7 cellular contexts compared by ENCODE assay signal in genomic region chr2:130824492-130825061, GRCh38. TPM values are rescaled to one million over a fixed set of nuclear protein-coding genes. Genes with fewer than 3 reads are reported as not detected.
DNase-seq lines count a peak whose midpoint lies in the region; ATAC-seq and TF ChIP-seq lines count a peak whose summit lies in the region.

No MANE protein-coding gene starts in this region.

- TF ChIP-seq CTCF in fibroblast of villous mesenchyme (IDR thresholded peaks at IDR 0.05; ENCODE audit: insufficient read depth, low read depth, low read length), result no peak
- no peak for TF ChIP-seq CTCF in omental fat pad (IDR thresholded peaks at IDR 0.05)

- peak; percentile 52 for DNase-seq in NCI-H460 (ENCODE audit: extremely low read depth, low read depth)
- peak; percentile 58 for DNase-seq in activated T-cell treated with anti-CD3 and anti-CD28 coated beads for 4 hours
- peak; percentile 81 for DNase-seq in fibroblast of villous mesenchyme (ENCODE audit: low read depth)
- peak; percentile 82 for DNase-seq in stimulated activated CD4-positive, alpha-beta T cell treated with anti-CD3 and anti-CD28 coated beads, Interleukin-1b, Interleukin-23, amount 100 ng/mL, for 48 hours
- DNase-seq in omental fat pad (ENCODE audit: low spot score), result no peak

- no peak overlapping the region for H3K4me3 ChIP-seq in fibroblast of villous mesenchyme (ENCODE audit: low read depth, low read length)

- ATAC-seq in GM18870 (IDR thresholded peaks at IDR 0.05; ENCODE audit: unreplicated experiment), result peak; percentile 96
- ATAC-seq in HG02973 (IDR thresholded peaks at IDR 0.05; ENCODE audit: unreplicated experiment), result peak; percentile 91
- ATAC-seq in omental fat pad (ENCODE audit: low FRiP score), result no peak

RNA-seq across cellular contexts. Expression of gene ARHGEF4, which starts 12.1 kb away (rescaled TPM):
- 3.8 and 4.2 TPM in 2 replicates for total RNA-seq in NCI-H460 (2014; rRNA removed; shearing (Covaris generic))
- polyA plus RNA-seq in NCI-H460 (2014; cell fraction: nucleus; rRNA removed), result 13.6 and 21.9 TPM in 2 replicates
- total RNA-seq in fibroblast of villous mesenchyme, result 0.32 and 0.86 TPM in 2 replicates
- 10 to 100 TPM in 3 of 4 donors, 1 to 10 TPM in 1; 2.0 to 18.0 (median 15.0) TPM for total RNA-seq in omental fat pad
